12 cellular contexts compared by ENCODE assay signal in genomic region chr13:105979586-105979985, GRCh38.
A peak's percentile ranks its signal among the peaks of the same experiment; 100 is the strongest.
DNase-seq lines count a peak whose midpoint lies in the region; TF ChIP-seq lines count a peak whose summit lies in the region.
"Had no signal": no experiment of that assay in that cellular context is flagged by ENCODE, and none has a peak within 500 bp of the region (broad histone marks: within the 10 kb centered on the region; RNA-seq: fewer than 3 reads in every experiment).

No MANE protein-coding gene starts in this region.

- no peak overlapping the region for H3K4me3 ChIP-seq in stomach
- H3K4me3 ChIP-seq: testis had no signal

- peaks cover 0 to 9% (median 2%) of the 10 kb centered on the region in 4 donors for H3K4me1 ChIP-seq in stomach
- H3K4me1 ChIP-seq: testis had no signal

- no peak for TF ChIP-seq POLR2A in stomach (IDR thresholded peaks at IDR 0.05)

- no peak for TF ChIP-seq CTCF in RWPE1 (conservative IDR thresholded peaks at IDR 0.05; ENCODE audit: low read depth)
- TF ChIP-seq CTCF in stomach (IDR thresholded peaks at IDR 0.05), result no peak

- H3K27ac ChIP-seq in RWPE1 (peak overlapping the region; percentile 64), stomach (no peak overlapping the region)
- H3K27ac ChIP-seq: 22Rv1, testis had no signal

- intact Hi-C loops in stomach (cut with DNase I; ENCODE audit: low total_unique reads), result no loop called here

- WGBS in stomach, 5 donors, result 25 to 54% (median 35%) methylated on average over 6 of the region's 6 CpGs

- CTCF ChIA-PET in RWPE1 (lab: Yijun Ruan, JAX), result interaction anchor here (0.7 kb wide), 1 partner anchor 671 kb away, joined by 3 read pairs; no protein-coding TSS in a partner anchor

- DNase-seq in DMS 273 (lab: John Stamatoyannopoulos, UW; ENCODE audit: unreplicated experiment) (peak; percentile 3), DMS 273 treated with DMSO at 0.1 percent for 48 hours (lab: John Stamatoyannopoulos, UW) (no peak), RWPE1 (ENCODE audit: low spot score) (peak; percentile 46), kidney glomerular epithelial cell (lab: John Stamatoyannopoulos, UW) (peak; percentile 86), stomach (peak; percentile 45), mucosa of gallbladder (ENCODE audit: low spot score) (no peak), NCI-H1694 (lab: John Stamatoyannopoulos, UW) (no peak), DMS114 treated with DMSO at 0.1 percent for 48 hours (lab: John Stamatoyannopoulos, UW; ENCODE audit: unreplicated experiment) (no peak)
- DNase-seq: amniotic stem cell, SHP77 treated with DMSO at 0.1 percent for 48 hours, testis had no signal

- TF ChIP-seq EP300 in stomach (IDR thresholded peaks at IDR 0.05), result no peak

- no peaks in the 10 kb centered on the region for H3K27me3 ChIP-seq in stomach
- H3K27me3 ChIP-seq: testis had no signal

- POLR2A ChIA-PET in RWPE1 (lab: Yijun Ruan, JAX; ENCODE audit: low non-redundant PET), result no interaction called here

- H3K36me3 ChIP-seq in stomach, result no peaks in the 10 kb centered on the region

- H3K9me3 ChIP-seq in stomach, result no peaks in the 10 kb centered on the region
- H3K9me3 ChIP-seq: testis had no signal

Comparison
In these comparisons a context has a peak if more than half of its experiments do, and no peak if none do; other contexts are left out.
1. DNase-seq: peak in DMS 273 (single experiment), RWPE1 (single experiment), kidney glomerular epithelial cell (single experiment) and stomach (single experiment); none in DMS 273 treated with DMSO at 0.1 percent for 48 hours (single experiment), mucosa of gallbladder (single experiment), NCI-H1694 (single experiment) and DMS114 treated with DMSO at 0.1 percent for 48 hours (single experiment).